21 cellular contexts compared by ENCODE assay signal in the genomic region with DNA sequence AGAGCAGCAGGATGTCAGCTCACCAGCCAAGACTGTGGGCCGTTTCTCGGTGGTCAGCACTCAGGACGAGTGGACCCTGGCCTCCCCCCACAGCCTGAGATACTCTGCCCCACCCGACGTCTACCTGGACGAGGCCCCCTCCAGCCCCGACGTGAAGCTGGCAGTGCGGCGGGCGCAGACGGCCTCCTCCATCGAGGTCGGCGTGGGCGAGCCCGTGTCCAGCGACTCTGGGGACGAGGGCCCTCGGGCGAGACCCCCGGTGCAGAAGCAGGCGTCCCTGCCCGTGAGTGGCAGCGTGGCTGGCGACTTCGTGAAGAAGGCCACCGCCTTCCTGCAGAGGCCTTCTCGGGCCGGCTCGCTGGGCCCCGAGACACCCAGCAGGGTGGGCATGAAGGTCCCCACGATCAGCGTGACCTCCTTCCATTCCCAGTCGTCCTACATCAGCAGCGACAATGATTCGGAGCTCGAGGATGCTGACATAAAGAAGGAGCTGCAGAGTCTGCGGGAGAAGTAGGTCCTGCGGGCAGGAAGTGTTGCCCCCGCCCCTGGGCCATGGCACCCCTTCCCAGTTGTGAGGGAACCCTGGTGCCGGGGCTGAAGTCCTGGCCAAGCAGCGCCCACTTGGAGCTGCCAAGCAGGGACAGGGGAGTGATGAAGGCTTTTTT.
"Had no signal": no experiment of that assay in that cellular context is flagged by ENCODE, and none has a peak within 500 bp of the region (broad histone marks: within the 10 kb centered on the region; RNA-seq: fewer than 3 reads in every experiment).

No MANE protein-coding gene starts in this region.

- ATAC-seq: activated CD4-positive, CD25-positive, alpha-beta regulatory T cell treated with anti-CD3 and anti-CD28 coated beads, Interleukin-2, amount 50 U/mL, for 24 hours; activated CD8-positive, alpha-beta memory T cell treated with anti-CD3 and anti-CD28 coated beads, Interleukin-2, amount 10 ng/mL, durations not matched to agents 7 days and 5 days; left ventricle myocardium superior had no signal

- H3K36me3 Mint-ChIP-seq: activated CD8-positive, alpha-beta memory T cell treated with anti-CD3 and anti-CD28 coated beads, Interleukin-2, amount 10 ng/mL, durations not matched to agents 7 days and 5 days; activated naive CD8-positive, alpha-beta T cell treated with anti-CD3 and anti-CD28 coated beads for 36 hours; immature natural killer cell; type B pancreatic cell had no signal

- H3K4me1 Mint-ChIP-seq: activated CD8-positive, alpha-beta memory T cell treated with anti-CD3 and anti-CD28 coated beads, Interleukin-2, amount 10 ng/mL, durations not matched to agents 7 days and 5 days; activated naive CD8-positive, alpha-beta T cell treated with anti-CD3 and anti-CD28 coated beads for 36 hours; immature natural killer cell had no signal

- H3K27me3 Mint-ChIP-seq: activated CD4-positive, alpha-beta memory T cell treated with anti-CD3 and anti-CD28 coated beads, Interleukin-2, amount 10 ng/mL, durations not matched to agents 7 days and 5 days; activated CD4-positive, alpha-beta T cell treated with anti-CD3 and anti-CD28 coated beads, Interleukin-2, amount 10 ng/mL, durations not matched to agents 24 days and 14 days; activated naive CD8-positive, alpha-beta T cell treated with anti-CD3 and anti-CD28 coated beads for 36 hours; type B pancreatic cell had no signal

- H3K27me3 ChIP-seq: ovary, right atrium auricular region had no signal

- H3K27ac Mint-ChIP-seq: activated CD4-positive, alpha-beta memory T cell treated with anti-CD3 and anti-CD28 coated beads, Interleukin-2, amount 10 ng/mL, durations not matched to agents 7 days and 5 days; activated CD4-positive, alpha-beta T cell treated with anti-CD3 and anti-CD28 coated beads, Interleukin-2, amount 10 ng/mL, durations not matched to agents 24 days and 14 days; activated CD8-positive, alpha-beta memory T cell treated with anti-CD3 and anti-CD28 coated beads, Interleukin-2, amount 10 ng/mL, durations not matched to agents 7 days and 5 days; activated naive CD8-positive, alpha-beta T cell treated with anti-CD3 and anti-CD28 coated beads for 36 hours; immature natural killer cell; memory B cell; type B pancreatic cell had no signal

- H3K27ac ChIP-seq: ovary, prostate gland, right atrium auricular region, thoracic aorta, VCaP had no signal

- H3K9me3 Mint-ChIP-seq: activated CD4-positive, alpha-beta memory T cell treated with anti-CD3 and anti-CD28 coated beads, Interleukin-2, amount 10 ng/mL, durations not matched to agents 7 days and 5 days; activated CD4-positive, alpha-beta T cell treated with anti-CD3 and anti-CD28 coated beads, Interleukin-2, amount 10 ng/mL, durations not matched to agents 24 days and 14 days; activated naive CD8-positive, alpha-beta T cell treated with anti-CD3 and anti-CD28 coated beads for 36 hours; immature natural killer cell; memory B cell; neural crest cell; type B pancreatic cell had no signal

- H3K4me3 ChIP-seq: ovary, prostate gland, right atrium auricular region, thoracic aorta had no signal

- DNase-seq: activated CD4-positive, alpha-beta memory T cell treated with anti-CD3 and anti-CD28 coated beads, Interleukin-2, amount 10 ng/mL, durations not matched to agents 7 days and 5 days; activated CD4-positive, alpha-beta T cell treated with anti-CD3 and anti-CD28 coated beads, Interleukin-2, amount 10 ng/mL, durations not matched to agents 24 days and 14 days; activated CD8-positive, alpha-beta memory T cell treated with anti-CD3 and anti-CD28 coated beads, Interleukin-2, amount 10 ng/mL, durations not matched to agents 7 days and 5 days; activated naive CD4-positive, alpha-beta T cell; activated naive CD8-positive, alpha-beta T cell treated with anti-CD3 and anti-CD28 coated beads for 36 hours; central memory CD4-positive, alpha-beta T cell; effector memory CD4-positive, alpha-beta T cell; foreskin melanocyte; immature natural killer cell; left ventricle myocardium superior; stimulated activated CD4-positive, alpha-beta T cell treated with anti-CD3 and anti-CD28 coated beads, Interleukin-4, amount 100 ng/mL, for 24 hours; stimulated activated naive CD4-positive, alpha-beta T cell treated with Interleukin-2 at 50 U/mL for 16 hours had no signal

- H3K4me1 ChIP-seq: prostate gland had no signal

- H3K9me3 ChIP-seq: ovary, prostate gland, right atrium auricular region, thoracic aorta had no signal

- H3K36me3 ChIP-seq: ovary, prostate gland, thoracic aorta had no signal

- H3K4me3 Mint-ChIP-seq: activated CD4-positive, alpha-beta memory T cell treated with anti-CD3 and anti-CD28 coated beads, Interleukin-2, amount 10 ng/mL, durations not matched to agents 7 days and 5 days; activated CD4-positive, alpha-beta T cell treated with anti-CD3 and anti-CD28 coated beads, Interleukin-2, amount 10 ng/mL, durations not matched to agents 24 days and 14 days; activated CD8-positive, alpha-beta memory T cell treated with anti-CD3 and anti-CD28 coated beads, Interleukin-2, amount 10 ng/mL, durations not matched to agents 7 days and 5 days; activated naive CD8-positive, alpha-beta T cell treated with anti-CD3 and anti-CD28 coated beads for 36 hours; immature natural killer cell; memory B cell; neural crest cell; type B pancreatic cell had no signal
